ENCODE assay signal across 6 cellular contexts in genomic region chr2:87639801-87640448, GRCh38.
A peak's percentile ranks its signal among the peaks of the same experiment; 100 is the strongest.
DNase-seq lines count a peak whose midpoint lies in the region; ATAC-seq, FAIRE-seq and TF ChIP-seq lines count a peak whose summit lies in the region.
"Not testable (repeated sequence)": the region's sequence is repeated elsewhere in the genome, so short reads cannot be mapped to it uniquely, and the experiment has no call there.

No MANE protein-coding gene starts in this region.

- not testable (repeated sequence) for H3K9me3 Mint-ChIP-seq in WTC11

- 77 to 81% methylated on average over 11 to 12 of the region's 15 CpGs for WGBS in heart right ventricle, 2 donors

- intact Hi-C loops in heart right ventricle (cut with DNase I); lower lobe of right lung (cut with DNase I): not testable (repeated sequence)

- not testable (repeated sequence) for H3K4me1 ChIP-seq in heart right ventricle, lower lobe of right lung, parathyroid adenoma

- H3K9me3 ChIP-seq in heart right ventricle; lower lobe of right lung; parathyroid adenoma (ENCODE audit: control insufficient read depth, low read length): not testable (repeated sequence)

- H3K27ac ChIP-seq in heart right ventricle, lower lobe of right lung, parathyroid adenoma: not testable (repeated sequence)

- POLR2A ChIA-PET in WTC11 (lab: Charles Lee), result not testable (repeated sequence)

- not testable (repeated sequence) for H3K27me3 Mint-ChIP-seq in WTC11 (ENCODE audit: low read depth)

- not testable (repeated sequence) for H3K27me3 ChIP-seq in bronchial epithelial cell (ENCODE audit: control insufficient read depth, insufficient read depth, low read length); heart right ventricle; lower lobe of right lung (ENCODE audit: low read depth); parathyroid adenoma (ENCODE audit: control insufficient read depth, insufficient read depth, low read length)

- not testable (repeated sequence) for H3K4me3 ChIP-seq in bronchial epithelial cell (ENCODE audit: low read depth, low read length); heart right ventricle; lower lobe of right lung; parathyroid adenoma (ENCODE audit: low read depth, low read length)

- not testable (repeated sequence) for H3K36me3 Mint-ChIP-seq in WTC11

- peak; percentile 71 for ATAC-seq in WTC11
- ATAC-seq in heart right ventricle, result peak in 5 of 8 donors; percentile 34 to 59 (median 53)
- ATAC-seq in left lobe of liver, result peak; percentile 88
- peak; percentile 35 to 40 for ATAC-seq in lower lobe of right lung

- H3K9ac ChIP-seq in parathyroid adenoma, result not testable (repeated sequence)

- H3K4me2 ChIP-seq in parathyroid adenoma (ENCODE audit: low read length), result not testable (repeated sequence)

- not testable (repeated sequence) for H3K27ac Mint-ChIP-seq in WTC11

- not testable (repeated sequence) for H3K79me2 ChIP-seq in parathyroid adenoma

- not testable (repeated sequence) for DNase-seq in WTC11 (ENCODE audit: low spot score); bronchial epithelial cell (ENCODE audit: low read depth); heart right ventricle; lower lobe of right lung
- DNase-seq in left lobe of liver (ENCODE audit: low spot score), result peak; percentile 61

- peak overlapping the region; percentile 27 for H2AFZ ChIP-seq in parathyroid adenoma

- H3K36me3 ChIP-seq in bronchial epithelial cell (ENCODE audit: control insufficient read depth, insufficient read depth, low read length); heart right ventricle; lower lobe of right lung; parathyroid adenoma (ENCODE audit: control insufficient read depth, insufficient read depth, low read length): not testable (repeated sequence)

- peak; percentile 72 for FAIRE-seq in bronchial epithelial cell (lab: Jason Lieb, UNC)

- CTCF ChIA-PET in WTC11 (lab: Charles Lee), result not testable (repeated sequence)

- peaks cover 10% of the 10 kb centered on the region for H3K4me1 Mint-ChIP-seq in WTC11

- not testable (repeated sequence) for H3K4me3 Mint-ChIP-seq in WTC11

- TF ChIP-seq CTCF in WTC11 (IDR thresholded peaks at IDR 0.05); bronchial epithelial cell (IDR thresholded peaks at IDR 0.05; ENCODE audit: insufficient read depth, low read length, severe bottlenecking); heart right ventricle (IDR thresholded peaks at IDR 0.05); lower lobe of right lung (IDR thresholded peaks at IDR 0.05); parathyroid adenoma (IDR thresholded peaks at IDR 0.05): not testable (repeated sequence)

Comparison
In these comparisons a context has a peak if more than half of its experiments do, and no peak if none do; other contexts are left out.
1. ATAC-seq: peak in every context shown above with its lines; median percentile 88 in left lobe of liver; 71 in WTC11; 53 in heart right ventricle; 38 in lower lobe of right lung.